Comparison of ENCODE assay signal across 9 cellular contexts in genomic region chr7:1136841-1137516, GRCh38. TPM values are rescaled to one million over a fixed set of nuclear protein-coding genes. Genes with fewer than 3 reads are reported as not detected.
DNase-seq lines count a peak whose midpoint lies in the region; TF ChIP-seq lines count a peak whose summit lies in the region.
"Had no signal": no experiment of that assay in that cellular context is flagged by ENCODE, and none has a peak within 500 bp of the region (broad histone marks: within the 10 kb centered on the region; RNA-seq: fewer than 3 reads in every experiment).

No MANE protein-coding gene starts in this region.

- DNase-seq in AG09309 (ENCODE audit: low read depth) (no peak), GM23248 (peak; percentile 19), SHP77 treated with DMSO at 0.1 percent for 48 hours (lab: John Stamatoyannopoulos, UW) (peak; percentile 41), epithelial cell of proximal tubule (ENCODE audit: low read depth) (no peak), prostate gland (ENCODE audit: low spot score) (no peak), middle frontal gyrus (ENCODE audit: extremely low spot score, low spot score) (no peak), iPS-NIHi11 (ENCODE audit: low spot score) (no peak)
- no peak for DNase-seq in stimulated activated CD4-positive, alpha-beta T cell treated with anti-CD3 and anti-CD28 coated beads, Interleukin-2, amount 100 ng/mL, for 48 hours

- H3F3A ChIP-seq in GM23248 (ENCODE audit: insufficient read depth) = no peaks in the 10 kb centered on the region

- H3K79me2 ChIP-seq in GM23248 (ENCODE audit: insufficient read depth) = peaks cover 5% of the 10 kb centered on the region

- peak overlapping the region; percentile 62 for H3K4me2 ChIP-seq in GM23248 (ENCODE audit: unreplicated experiment)

- no peaks in the 10 kb centered on the region for H4K20me1 ChIP-seq in GM23248 (ENCODE audit: insufficient read depth)

- H3K36me3 ChIP-seq in GM23248 (ENCODE audit: low read depth) = no peaks in the 10 kb centered on the region
- no peaks in the 10 kb centered on the region for H3K36me3 ChIP-seq in prostate gland

- intact Hi-C loops in prostate gland (cut with DNase I) = no loop called here

- H3K27ac ChIP-seq in GM23248 = no peak overlapping the region
- H3K27ac ChIP-seq in prostate gland = no peak overlapping the region

- TF ChIP-seq CTCF in AG09309 (IDR thresholded peaks at IDR 0.05; ENCODE audit: control insufficient read depth, insufficient read depth, low read depth, low read length, missing control alignments) (no peak), epithelial cell of proximal tubule (conservative IDR thresholded peaks at IDR 0.05; ENCODE audit: low read depth, low read length) (no peak), prostate gland (IDR thresholded peaks at IDR 0.05) (no peak)

- peak overlapping the region; percentile 99 for H2AFZ ChIP-seq in GM23248

- WGBS in GM23248 (ENCODE audit: low coverage in 1 of 2, low lambda C conversion rate in 2 of 2, missing lambda C conversion rate in 2 of 2), 2 experiments = 10% methylated on average over 9 of the region's 9 CpGs
- WGBS in prostate gland = 19% methylated on average over 9 of the region's 9 CpGs

- in situ Hi-C loops in GM23248 (cut with MboI) = no loop called here

- peak overlapping the region; percentile 89; the same call in 1 of the 2 replicates for H3K9ac ChIP-seq in GM23248

- no peak for TF ChIP-seq POLR2A in prostate gland (IDR thresholded peaks at IDR 0.05)

- H3K9me3 ChIP-seq in GM23248 (ENCODE audit: low read depth) (no peaks in the 10 kb centered on the region), prostate gland (no peaks in the 10 kb centered on the region)
- H3K9me3 ChIP-seq: mucosa of descending colon had no signal

- H3K27me3 ChIP-seq in GM23248 (replicated peaks; ENCODE audit: insufficient read depth) = no peaks in the 10 kb centered on the region
- no peaks in the 10 kb centered on the region for H3K27me3 ChIP-seq in prostate gland (replicated peaks; ENCODE audit: insufficient read depth)

- H3K4me3 ChIP-seq in AG09309 (ENCODE audit: control insufficient read depth, low read depth, low read length) = peak overlapping the region; percentile 84
- H3K4me3 ChIP-seq in GM23248 = peak overlapping the region; percentile 98
- peak overlapping the region; percentile 98 for H3K4me3 ChIP-seq in epithelial cell of proximal tubule (ENCODE audit: low read depth, low read length)
- peak overlapping the region; percentile 66 to 73 for H3K4me3 ChIP-seq in prostate gland

- H3K4me1 ChIP-seq in GM23248 (ENCODE audit: insufficient read depth) = 0 out of 2 replicates have a peak, but pooled peaks cover 6% of the 10 kb centered on the region
- H3K4me1 ChIP-seq in prostate gland (replicated peaks) = peaks cover 3% of the 10 kb centered on the region

- no peaks in the 10 kb centered on the region for H3K9me2 ChIP-seq in GM23248 (ENCODE audit: insufficient read depth)

RNA-seq across cellular contexts. Expression of gene ZFAND2A, which starts 23.0 kb away (rescaled TPM):
- 24.7 and 32.2 TPM in 2 replicates for total RNA-seq in GM23248 (2014; rRNA removed; shearing (Covaris generic))
- 49.9 and 52.4 TPM in 2 replicates for polyA plus RNA-seq in GM23248 (2016; fragmentation: Nextera tagmentation; extraction: Ambion mirVana)
- total RNA-seq in epithelial cell of proximal tubule (17.2 and 32.8 TPM in 2 replicates), prostate gland (10 to 100 TPM; 25.0 to 36.3 TPM)

RNA-seq across cellular contexts. Expression of gene GPER1, which starts 49.1 kb away (rescaled TPM):
- 3.4 and 6.7 TPM in 2 replicates for total RNA-seq in GM23248 (2014; rRNA removed; shearing (Covaris generic))
- polyA plus RNA-seq in GM23248 (2016; fragmentation: Nextera tagmentation; extraction: Ambion mirVana) = 5.6 and 6.7 TPM in 2 replicates
- 0.72 and 0.81 TPM in 2 replicates for total RNA-seq in epithelial cell of proximal tubule
- 10 to 100 TPM in 1 of 2 donors, 1 to 10 TPM in 1; 7.4 to 11.5 TPM for total RNA-seq in prostate gland

Comparison
In these comparisons a context has a peak if more than half of its experiments do, and no peak if none do; other contexts are left out.
1. DNase-seq: peak in GM23248 (single experiment) and SHP77 treated with DMSO at 0.1 percent for 48 hours (single experiment); none in AG09309 (single experiment), epithelial cell of proximal tubule (single experiment), prostate gland (single experiment), middle frontal gyrus (single experiment), iPS-NIHi11 (single experiment) and stimulated activated CD4-positive, alpha-beta T cell treated with anti-CD3 and anti-CD28 coated beads, Interleukin-2, amount 100 ng/mL, for 48 hours (0 of 2).
2. Peak in every context shown above with its lines, with median percentiles within 50 percentile points of each other: H3K4me3 ChIP-seq.